8 cellular contexts compared by ENCODE assay signal in genomic region chr15:63892794-63893441, GRCh38. TPM values are rescaled to one million over a fixed set of nuclear protein-coding genes. Genes with fewer than 3 reads are reported as not detected.
DNase-seq lines count a peak whose midpoint lies in the region; ATAC-seq and TF ChIP-seq lines count a peak whose summit lies in the region.

No MANE protein-coding gene starts in this region.

- ATAC-seq in naive B cell (ENCODE audit: low read depth in 2 of 2) = peak; percentile 71 to 73
- ATAC-seq in HG03097 (IDR thresholded peaks at IDR 0.05; ENCODE audit: low FRiP score, unreplicated experiment) = no peak

- peaks cover 0 to 13% (median 9%) of the 10 kb centered on the region in 3 donors for H3K27me3 Mint-ChIP-seq in naive B cell
- peaks cover 3% of the 10 kb centered on the region for H3K27me3 Mint-ChIP-seq in endothelial cell (ENCODE audit: unreplicated experiment)

- H3K4me1 ChIP-seq in KMS-11 (ENCODE audit: low read depth, poor library complexity, severe bottlenecking) (peaks cover 68% of the 10 kb centered on the region), tibial artery (peaks cover 0 to 10% (median 0%) of the 10 kb centered on the region in 4 donors)

- H3K9me3 ChIP-seq in tibial artery = no peaks in the 10 kb centered on the region

- H3K27me3 ChIP-seq in KMS-11 (ENCODE audit: insufficient read depth, low read depth) (no peaks in the 10 kb centered on the region), tibial artery (no peaks in the 10 kb centered on the region)

- peak; percentile 86 for DNase-seq in CD1c-positive myeloid dendritic cell (ENCODE audit: extremely low spot score)
- peak; percentile 54 to 61 for DNase-seq in activated CD8-positive, alpha-beta memory T cell treated with anti-CD3 and anti-CD28 coated beads for 4 hours (ENCODE audit: low read depth in 2 of 2)
- peak; percentile 48 for DNase-seq in naive B cell
- DNase-seq in tibial artery = peak; percentile 32 to 61
- no peak for DNase-seq in endothelial cell (ENCODE audit: low spot score)
- no peak for DNase-seq in dedifferentiated amniotic fluid mesenchymal stem cell (ENCODE audit: extremely low spot score)

- H3K36me3 ChIP-seq in KMS-11 (ENCODE audit: insufficient read depth) (no peaks in the 10 kb centered on the region), tibial artery (no peaks in the 10 kb centered on the region)

- no peak overlapping the region for H3K9ac ChIP-seq in KMS-11

- no peak for TF ChIP-seq CTCF in KMS-11 (conservative IDR thresholded peaks at IDR 0.05; ENCODE audit: low read depth, low read length)
- no peak for TF ChIP-seq CTCF in tibial artery (IDR thresholded peaks at IDR 0.05)
- TF ChIP-seq CTCF in endothelial cell (IDR thresholded peaks at IDR 0.05; ENCODE audit: unreplicated experiment) = no peak

- no peaks in the 10 kb centered on the region for H4K20me1 ChIP-seq in KMS-11 (ENCODE audit: insufficient read depth)

- peak overlapping the region; percentile 19; the same call in 1 of the 2 replicates for H3K4me2 ChIP-seq in KMS-11

- H3K4me3 Mint-ChIP-seq in naive B cell (peak overlapping the region in 6 of 8 donors; percentile 20 to 79 (median 59)), endothelial cell (ENCODE audit: unreplicated experiment) (no peak overlapping the region)

- H3K27ac ChIP-seq in KMS-11 = no peak overlapping the region
- H3K27ac ChIP-seq in tibial artery = no peak overlapping the region

- H3K27ac Mint-ChIP-seq in naive B cell (peak overlapping the region in 5 of 6 donors; percentile 16 to 75 (median 57)), endothelial cell (ENCODE audit: unreplicated experiment) (no peak overlapping the region)

- H3K4me3 ChIP-seq in KMS-11 (IDR thresholded peaks at IDR 0.05; ENCODE audit: insufficient read depth, low read depth, low read length) = no peak overlapping the region
- H3K4me3 ChIP-seq in tibial artery = no peak overlapping the region

- H3K4me1 Mint-ChIP-seq in naive B cell (peaks cover 39 to 40% (median 39%) of the 10 kb centered on the region in 3 donors), endothelial cell (ENCODE audit: unreplicated experiment) (peaks cover 57% of the 10 kb centered on the region)

- H3K36me3 Mint-ChIP-seq in naive B cell (no peaks in the 10 kb centered on the region), endothelial cell (ENCODE audit: low read depth, unreplicated experiment) (no peaks in the 10 kb centered on the region)

- intact Hi-C loops in tibial artery (cut with DNase I; ENCODE audit: low total_unique reads) = no loop called here

- H3K9me3 Mint-ChIP-seq in naive B cell (no peaks in the 10 kb centered on the region), endothelial cell (ENCODE audit: unreplicated experiment) (no peaks in the 10 kb centered on the region)

- H2AFZ ChIP-seq in KMS-11 (ENCODE audit: low read depth) = no peak overlapping the region

- no peaks in the 10 kb centered on the region for H3K79me2 ChIP-seq in KMS-11 (ENCODE audit: insufficient read depth, low read depth)

RNA-seq across cellular contexts. Expression of gene HERC1, which starts 59.2 kb away (rescaled TPM):
- 10 to 100 TPM; 15.8 to 40.7 (median 31.7) TPM for polyA plus RNA-seq in naive B cell (ENCODE audit: low read depth in 6 of 6)
- 125 TPM for total RNA-seq in endothelial cell (ENCODE audit: unreplicated experiment)

Comparison
In these comparisons a context has a peak if more than half of its experiments do, and no peak if none do; other contexts are left out.
1. DNase-seq: peak in CD1c-positive myeloid dendritic cell (single experiment), activated CD8-positive, alpha-beta memory T cell treated with anti-CD3 and anti-CD28 coated beads for 4 hours (2 of 2), naive B cell (single experiment) and tibial artery (2 of 2); none in endothelial cell (single experiment) and dedifferentiated amniotic fluid mesenchymal stem cell (single experiment).